10 cellular contexts compared by ENCODE assay signal in genomic region chr6:21885532-21886089, GRCh38.
DNase-seq lines count a peak whose midpoint lies in the region; ATAC-seq, FAIRE-seq and TF ChIP-seq lines count a peak whose summit lies in the region.
"Had no signal": no experiment of that assay in that cellular context is flagged by ENCODE, and none has a peak within 500 bp of the region (broad histone marks: within the 10 kb centered on the region; RNA-seq: fewer than 3 reads in every experiment).

No MANE protein-coding gene starts in this region.

- no peak for FAIRE-seq in bronchial epithelial cell (lab: Jason Lieb, UNC)
- FAIRE-seq: TTC549 had no signal

- H3K4me3 ChIP-seq in bronchial epithelial cell (ENCODE audit: low read depth, low read length) (no peak overlapping the region), suprapubic skin (no peak overlapping the region)

- H3K36me3 ChIP-seq in bronchial epithelial cell (ENCODE audit: control insufficient read depth, insufficient read depth, low read length) (no peaks in the 10 kb centered on the region), suprapubic skin (no peaks in the 10 kb centered on the region)

- no peak for ATAC-seq in HG02678 (IDR thresholded peaks at IDR 0.05; ENCODE audit: unreplicated experiment)
- ATAC-seq: natural killer cell treated with Interleukin-12 subunit alpha and Interleukin-12 subunit beta and Interleukin-15 and Interleukin-18, amount 100 ng/mL, for 72 hours had no signal

- no peak for TF ChIP-seq POLR2A in suprapubic skin (IDR thresholded peaks at IDR 0.05)

- H3K27me3 ChIP-seq in bronchial epithelial cell (ENCODE audit: control insufficient read depth, insufficient read depth, low read length), result no peaks in the 10 kb centered on the region
- H3K27me3 ChIP-seq in suprapubic skin, result no peaks in the 10 kb centered on the region

- DNase-seq in HS-5 (ENCODE audit: low read depth), result peak; percentile 55
- DNase-seq in bronchial epithelial cell (ENCODE audit: low read depth), result peak; percentile 85
- peak; percentile 100 for DNase-seq in kidney glomerular epithelial cell (lab: John Stamatoyannopoulos, UW)
- no peak for DNase-seq in suprapubic skin (ENCODE audit: low spot score in 2 of 2)
- no peak for DNase-seq in LoVo (ENCODE audit: low spot score)
- DNase-seq in stimulated activated CD4-positive, alpha-beta T cell treated with anti-CD3 and anti-CD28 coated beads, Interleukin-2, amount 100 ng/mL, for 48 hours, result no peak
- no peak for DNase-seq in NCI-H1048 (lab: John Stamatoyannopoulos, UW)

- no peak for TF ChIP-seq EP300 in suprapubic skin (IDR thresholded peaks at IDR 0.05)

- no peaks in the 10 kb centered on the region for H3K9me3 ChIP-seq in suprapubic skin

- H3K27ac ChIP-seq in suprapubic skin, result peak overlapping the region; percentile 5

- TF ChIP-seq CTCF in bronchial epithelial cell (IDR thresholded peaks at IDR 0.05; ENCODE audit: insufficient read depth, low read length, severe bottlenecking), result no peak
- no peak for TF ChIP-seq CTCF in suprapubic skin (IDR thresholded peaks at IDR 0.05)

- WGBS in suprapubic skin, result 48% methylated on average over 7 of the region's 7 CpGs

- peaks cover 17% of the 10 kb centered on the region for H3K4me1 ChIP-seq in suprapubic skin

Comparison
In these comparisons a context has a peak if more than half of its experiments do, and no peak if none do; other contexts are left out.
1. DNase-seq: peak in HS-5 (single experiment), bronchial epithelial cell (single experiment) and kidney glomerular epithelial cell (single experiment); none in suprapubic skin (0 of 2), LoVo (single experiment), stimulated activated CD4-positive, alpha-beta T cell treated with anti-CD3 and anti-CD28 coated beads, Interleukin-2, amount 100 ng/mL, for 48 hours (0 of 2) and NCI-H1048 (single experiment).